Comparison of ENCODE assay signal across 16 cellular contexts in the genomic region with DNA sequence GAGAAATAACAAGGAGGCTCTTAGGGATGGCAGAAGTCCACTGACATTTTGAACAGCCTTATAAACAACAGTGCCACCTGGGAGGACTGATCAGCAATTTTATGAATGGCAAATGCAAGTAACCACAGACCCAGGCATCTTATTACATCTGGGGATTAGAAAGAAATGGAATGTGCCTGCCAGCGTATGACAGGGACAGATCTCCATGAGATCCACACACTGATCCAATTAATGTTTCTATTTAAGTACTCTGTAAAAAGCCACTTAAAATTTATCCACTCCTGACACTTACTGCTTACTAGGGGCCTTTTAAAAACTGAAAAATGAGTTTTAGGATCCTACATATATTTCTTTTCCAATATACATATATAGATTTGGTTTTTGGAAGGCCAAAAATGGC. TPM values are rescaled to one million over a fixed set of nuclear protein-coding genes. Genes with fewer than 3 reads are reported as not detected.
DNase-seq lines count a peak whose midpoint lies in the region; TF ChIP-seq lines count a peak whose summit lies in the region.
"Had no signal": no experiment of that assay in that cellular context is flagged by ENCODE, and none has a peak within 500 bp of the region (broad histone marks: within the 10 kb centered on the region; RNA-seq: fewer than 3 reads in every experiment).

No MANE protein-coding gene starts in this region.

- H3K9me3 Mint-ChIP-seq in activated T-helper 1 cell treated with anti-CD3 and anti-CD28 coated beads, Interleukin-12 subunit alpha, Interleukin-12 subunit beta, Interleukin-2, Interleukin-4 antibody, amounts not matched to agents 30 ng/mL and 10 ng/mL and 1 ng/mL, durations not matched to agents 14 hours and 24 hours and 36 hours: no peaks in the 10 kb centered on the region
- H3K9me3 Mint-ChIP-seq: activated naive CD4-positive, alpha-beta T cell treated with anti-CD3 and anti-CD28 coated beads, Interleukin-2, amount 50 U/mL, for 24 hours; GM23338 had no signal

- peak; percentile 23; the same call in 1 of the 2 replicates for TF ChIP-seq CTCF in A673 (conservative IDR thresholded peaks at IDR 0.05; ENCODE audit: low read depth, low read length)
- no peak for TF ChIP-seq CTCF in fibroblast of mammary gland (conservative IDR thresholded peaks at IDR 0.05; ENCODE audit: control insufficient read depth, insufficient read depth, low read depth, low read length)

- H3K27ac Mint-ChIP-seq in activated T-helper 1 cell treated with anti-CD3 and anti-CD28 coated beads, Interleukin-12 subunit alpha, Interleukin-12 subunit beta, Interleukin-2, Interleukin-4 antibody, amounts not matched to agents 30 ng/mL and 10 ng/mL and 1 ng/mL, durations not matched to agents 14 hours and 24 hours and 36 hours: no peak overlapping the region
- H3K27ac Mint-ChIP-seq: activated naive CD4-positive, alpha-beta T cell treated with anti-CD3 and anti-CD28 coated beads, Interleukin-2, amount 50 U/mL, for 24 hours; GM23338 had no signal

- no peaks in the 10 kb centered on the region for H3K9me3 ChIP-seq in A673 (ENCODE audit: low read depth, low read length, poor library complexity, severe bottlenecking)

- no peak overlapping the region for H3K4me3 Mint-ChIP-seq in activated T-helper 1 cell treated with anti-CD3 and anti-CD28 coated beads, Interleukin-12 subunit alpha, Interleukin-12 subunit beta, Interleukin-2, Interleukin-4 antibody, amounts not matched to agents 30 ng/mL and 10 ng/mL and 1 ng/mL, durations not matched to agents 14 hours and 24 hours and 36 hours
- H3K4me3 Mint-ChIP-seq: activated naive CD4-positive, alpha-beta T cell treated with anti-CD3 and anti-CD28 coated beads, Interleukin-2, amount 50 U/mL, for 24 hours; GM23338 had no signal

- H3K4me3 ChIP-seq in A673 (ENCODE audit: low read depth, low read length, poor library complexity, severe bottlenecking): no peak overlapping the region
- H3K4me3 ChIP-seq in fibroblast of mammary gland (ENCODE audit: control insufficient read depth, low read depth, low read length): no peak overlapping the region
- H3K4me3 ChIP-seq: GM23338 had no signal

- H3K4me1 Mint-ChIP-seq in activated T-helper 1 cell treated with anti-CD3 and anti-CD28 coated beads, Interleukin-12 subunit alpha, Interleukin-12 subunit beta, Interleukin-2, Interleukin-4 antibody, amounts not matched to agents 30 ng/mL and 10 ng/mL and 1 ng/mL, durations not matched to agents 14 hours and 24 hours and 36 hours (ENCODE audit: low read depth): no peaks in the 10 kb centered on the region
- H3K4me1 Mint-ChIP-seq: activated naive CD4-positive, alpha-beta T cell treated with anti-CD3 and anti-CD28 coated beads, Interleukin-2, amount 50 U/mL, for 24 hours had no signal

- peaks cover 72% of the 10 kb centered on the region for H3K4me1 ChIP-seq in A673 (ENCODE audit: insufficient read depth, low read length, poor library complexity, severe bottlenecking)

- no peaks in the 10 kb centered on the region for H3K36me3 Mint-ChIP-seq in activated T-helper 1 cell treated with anti-CD3 and anti-CD28 coated beads, Interleukin-12 subunit alpha, Interleukin-12 subunit beta, Interleukin-2, Interleukin-4 antibody, amounts not matched to agents 30 ng/mL and 10 ng/mL and 1 ng/mL, durations not matched to agents 14 hours and 24 hours and 36 hours (ENCODE audit: low read depth)
- H3K36me3 Mint-ChIP-seq: activated naive CD4-positive, alpha-beta T cell treated with anti-CD3 and anti-CD28 coated beads, Interleukin-2, amount 50 U/mL, for 24 hours had no signal

- peaks cover 24% of the 10 kb centered on the region for H3K27me3 ChIP-seq in A673 (replicated peaks; ENCODE audit: insufficient read depth, low read depth, low read length, poor library complexity)
- H3K27me3 ChIP-seq: brain microvascular endothelial cell had no signal

- peak; percentile 87 for DNase-seq in A673 (ENCODE audit: low spot score)
- peak; percentile 77 for DNase-seq in EH (ENCODE audit: low read depth)
- peak; percentile 22 to 82 for DNase-seq in NCI-H524 (lab: John Stamatoyannopoulos, UW)
- DNase-seq in fibroblast of mammary gland (ENCODE audit: low read depth): peak; percentile 45
- DNase-seq in activated CD4-positive, alpha-beta T cell treated with anti-CD3 and anti-CD28 coated beads for 1 hour: no peak
- no peak for DNase-seq in C1 segment of cervical spinal cord (lab: John Stamatoyannopoulos, UW)
- DNase-seq in activated T-helper 1 cell treated with anti-CD3 and anti-CD28 coated beads, Interleukin-12 subunit alpha, Interleukin-12 subunit beta, Interleukin-2, Interleukin-4 antibody, amounts not matched to agents 30 ng/mL and 10 ng/mL and 1 ng/mL, durations not matched to agents 14 hours and 24 hours and 36 hours (ENCODE audit: low spot score): no peak
- DNase-seq in stimulated activated naive CD4-positive, alpha-beta T cell (lab: John Stamatoyannopoulos, UW): no peak
- DNase-seq: activated CD4-positive, CD25-positive, alpha-beta regulatory T cell treated with anti-CD3 and anti-CD28 coated beads, Interleukin-2, amount 50 U/mL, for 72 hours; AML-193; brain microvascular endothelial cell; NCI-H1930; NK-92 treated with Interleukin-12 subunit alpha and Interleukin-12 subunit beta, amount 100 ng/mL, for 24 hours; stimulated activated naive CD8-positive, alpha-beta T cell treated with anti-CD3 and anti-CD28 coated beads, Interleukin-15, Interleukin-2, amounts not matched to agents 100 U/mL and 50 U/mL, for 24 hours had no signal

- intact Hi-C loops in A673 (cut with micrococcal nuclease; ENCODE audit: unreplicated experiment): loop anchor here (5.0 kb wide), 1 partner anchor 54 kb away; no protein-coding TSS in a partner anchor
- intact Hi-C loops in activated T-helper 1 cell treated with anti-CD3 and anti-CD28 coated beads, Interleukin-12 subunit alpha, Interleukin-12 subunit beta, Interleukin-2, Interleukin-4 antibody, amounts not matched to agents 30 ng/mL and 10 ng/mL and 1 ng/mL, durations not matched to agents 14 hours and 24 hours and 36 hours (cut with micrococcal nuclease): no loop called here

- no peak overlapping the region for H3K27ac ChIP-seq in A673 (ENCODE audit: low read depth, low read length, poor library complexity, severe bottlenecking)
- H3K27ac ChIP-seq: brain microvascular endothelial cell had no signal

- no TSS peak for BruUV-seq in A673 (replicated peaks; lab: Mats Ljungman, UMichigan)

- POLR2A ChIA-PET in A673 (lab: Charles Lee; ENCODE audit: low non-redundant PET): no interaction called here

- CTCF ChIA-PET in A673 (lab: Charles Lee): no interaction called here

- H3K36me3 ChIP-seq in A673 (ENCODE audit: insufficient read depth, low read length, poor library complexity, severe bottlenecking): no peaks in the 10 kb centered on the region
- H3K36me3 ChIP-seq: brain microvascular endothelial cell had no signal

- peaks cover 6% of the 10 kb centered on the region for H3K27me3 Mint-ChIP-seq in activated T-helper 1 cell treated with anti-CD3 and anti-CD28 coated beads, Interleukin-12 subunit alpha, Interleukin-12 subunit beta, Interleukin-2, Interleukin-4 antibody, amounts not matched to agents 30 ng/mL and 10 ng/mL and 1 ng/mL, durations not matched to agents 14 hours and 24 hours and 36 hours (ENCODE audit: insufficient read depth)

RNA-seq across cellular contexts. Expression of a gene that starts 28.6 kb away (rescaled TPM):
- total RNA-seq in A673 (2021): 28.0 and 32.3 TPM in 2 replicates
- 1.7 and 2.5 TPM in 2 replicates for total RNA-seq in activated T-helper 1 cell treated with anti-CD3 and anti-CD28 coated beads, Interleukin-12 subunit alpha, Interleukin-12 subunit beta, Interleukin-2, Interleukin-4 antibody, amounts not matched to agents 30 ng/mL and 10 ng/mL and 1 ng/mL, durations not matched to agents 14 hours and 24 hours and 36 hours

Comparison
In these comparisons a context has a peak if more than half of its experiments do, and no peak if none do; other contexts are left out.
1. DNase-seq: peak in A673 (single experiment), EH (single experiment), NCI-H524 (2 of 2) and fibroblast of mammary gland (single experiment); none in activated CD4-positive, alpha-beta T cell treated with anti-CD3 and anti-CD28 coated beads for 1 hour (single experiment), C1 segment of cervical spinal cord (0 of 14), activated T-helper 1 cell treated with anti-CD3 and anti-CD28 coated beads, Interleukin-12 subunit alpha, Interleukin-12 subunit beta, Interleukin-2, Interleukin-4 antibody, amounts not matched to agents 30 ng/mL and 10 ng/mL and 1 ng/mL, durations not matched to agents 14 hours and 24 hours and 36 hours (single experiment) and stimulated activated naive CD4-positive, alpha-beta T cell (0 of 6).